6 cellular contexts compared by ENCODE assay signal in genomic region chr3:96678325-96678724, GRCh38.
"Had no signal": no experiment of that assay in that cellular context is flagged by ENCODE, and none has a peak within 500 bp of the region (broad histone marks: within the 10 kb centered on the region; RNA-seq: fewer than 3 reads in every experiment).

No MANE protein-coding gene starts in this region.

- FAIRE-seq: HTR-8/SVneo, K562 had no signal

- H3K4me3 ChIP-seq: K562 had no signal

- H3K27ac ChIP-seq: HL-60 had no signal

- DNase-seq: IMR-90, KBM-7, KG1 had no signal

- ATAC-seq: K562 had no signal
